Comparison of ENCODE assay signal across 27 cellular contexts in genomic region chr18:13312515-13312914, GRCh38.
"Had no signal": no experiment of that assay in that cellular context is flagged by ENCODE, and none has a peak within 500 bp of the region (broad histone marks: within the 10 kb centered on the region; RNA-seq: fewer than 3 reads in every experiment).

No MANE protein-coding gene starts in this region.

- H3K27me3 ChIP-seq: brain microvascular endothelial cell, dorsolateral prefrontal cortex, gastrocnemius medialis, ovary, sigmoid colon, suprapubic skin, transverse colon had no signal

- H3K4me1 ChIP-seq: gastrocnemius medialis, sigmoid colon, suprapubic skin, transverse colon had no signal

- DNase-seq: activated CD4-positive, alpha-beta T cell treated with anti-CD3 and anti-CD28 coated beads, Interleukin-2, amount 10 ng/mL, durations not matched to agents 7 days and 5 days; activated naive CD4-positive, alpha-beta T cell; activated naive CD8-positive, alpha-beta T cell treated with anti-CD3 and anti-CD28 coated beads, Interleukin-2, amount 10 ng/mL, durations not matched to agents 7 days and 5 days; activated T-cell treated with anti-CD3 and anti-CD28 coated beads, Interleukin-2, amount 50 U/mL, for 72 hours; amniotic stem cell; brain microvascular endothelial cell; dorsolateral prefrontal cortex; effector memory CD4-positive, alpha-beta T cell; gastrocnemius medialis; glutamatergic neuron; islet precursor cell; left ventricle myocardium inferior; mucosa of descending colon; nephron progenitor cell; ovary; sigmoid colon; small intestine; stimulated activated CD4-positive, alpha-beta T cell treated with anti-CD3 and anti-CD28 coated beads, Interleukin-4, amount 100 ng/mL, for 24 hours; T-helper 17 cell; T1000; transverse colon; WERI-Rb-1 had no signal

- H3K4me3 ChIP-seq: coronary artery, dorsolateral prefrontal cortex, gastrocnemius medialis, left ventricle myocardium inferior, mucosa of descending colon, ovary, sigmoid colon, suprapubic skin, transverse colon had no signal

- ATAC-seq: gastrocnemius medialis, mucosa of descending colon had no signal

- H3K36me3 Mint-ChIP-seq: stimulated activated effector memory CD8-positive, alpha-beta T cell treated with anti-CD3 and anti-CD28 coated beads, Interleukin-12 subunit alpha, Interleukin-12 subunit beta, amount 100 ng/mL, for 72 hours had no signal

- H3K27ac Mint-ChIP-seq: activated T-cell treated with anti-CD3 and anti-CD28 coated beads, Interleukin-2, amount 50 U/mL, for 72 hours; nephron progenitor cell; progenitor cell of endocrine pancreas; stimulated activated effector memory CD8-positive, alpha-beta T cell treated with anti-CD3 and anti-CD28 coated beads, Interleukin-12 subunit alpha, Interleukin-12 subunit beta, amount 100 ng/mL, for 72 hours; T-helper 17 cell had no signal

- H3K9me3 ChIP-seq: gastrocnemius medialis, neutrophil, sigmoid colon had no signal

- H3K27me3 Mint-ChIP-seq: activated CD4-positive, alpha-beta T cell treated with anti-CD3 and anti-CD28 coated beads, Interleukin-2, amount 10 ng/mL, durations not matched to agents 7 days and 5 days; activated naive CD8-positive, alpha-beta T cell treated with anti-CD3 and anti-CD28 coated beads, Interleukin-2, amount 10 ng/mL, durations not matched to agents 7 days and 5 days; progenitor cell of endocrine pancreas; T-helper 17 cell had no signal

- H3K4me3 Mint-ChIP-seq: activated CD4-positive, alpha-beta T cell treated with anti-CD3 and anti-CD28 coated beads, Interleukin-2, amount 10 ng/mL, durations not matched to agents 7 days and 5 days; nephron progenitor cell; stimulated activated effector memory CD8-positive, alpha-beta T cell treated with anti-CD3 and anti-CD28 coated beads, Interleukin-12 subunit alpha, Interleukin-12 subunit beta, amount 100 ng/mL, for 72 hours; T-helper 17 cell had no signal

- H3K36me3 ChIP-seq: brain microvascular endothelial cell, gastrocnemius medialis, neutrophil, ovary, sigmoid colon, transverse colon, WERI-Rb-1 had no signal

- H3K27ac ChIP-seq: brain microvascular endothelial cell, coronary artery, dorsolateral prefrontal cortex, gastrocnemius medialis, left ventricle myocardium inferior, neutrophil, ovary, sigmoid colon, suprapubic skin, transverse colon, WERI-Rb-1 had no signal
